Comparison of ENCODE assay signal across 26 cellular contexts in genomic region chr16:10253344-10253855, GRCh38.
"Had no signal": no experiment of that assay in that cellular context is flagged by ENCODE, and none has a peak within 500 bp of the region (broad histone marks: within the 10 kb centered on the region; RNA-seq: fewer than 3 reads in every experiment).

No MANE protein-coding gene starts in this region.

- H3K79me2 ChIP-seq: hepatocyte had no signal

- H2AFZ ChIP-seq: hepatocyte had no signal

- H3K4me2 ChIP-seq: hepatocyte had no signal

- H3K36me3 ChIP-seq: suprapubic skin, tibial artery, upper lobe of left lung, uterus had no signal

- DNase-seq: effector CD4-positive, alpha-beta T cell; endodermal cell; foreskin melanocyte; head of caudate nucleus; kidney; left cardiac atrium; left ventricle myocardium superior; mesenchymal stem cell; midbrain; naive B cell; psoas muscle; retina; stimulated activated CD4-positive, alpha-beta T cell treated with anti-CD3 and anti-CD28 coated beads, Interleukin-4, amount 100 ng/mL, for 1 hour; stimulated activated CD8-positive, alpha-beta memory T cell treated with anti-CD3 and anti-CD28 coated beads, Interleukin-4, amount 100 ng/mL, for 48 hours; stimulated activated naive CD8-positive, alpha-beta T cell treated with anti-CD3 and anti-CD28 coated beads, Interleukin-15, Interleukin-2, amounts not matched to agents 100 U/mL and 50 U/mL, for 24 hours; tibial artery; upper lobe of left lung; uterus had no signal

- H3K9me3 ChIP-seq: psoas muscle, suprapubic skin, tibial artery, upper lobe of left lung, uterus had no signal

- H3K27ac Mint-ChIP-seq: endodermal cell; naive B cell; nephron; stimulated activated effector memory CD8-positive, alpha-beta T cell treated with anti-CD3 and anti-CD28 coated beads, Interleukin-12 subunit alpha, Interleukin-12 subunit beta, amount 100 ng/mL, for 72 hours had no signal

- H3K36me3 Mint-ChIP-seq: naive B cell; stimulated activated effector memory CD8-positive, alpha-beta T cell treated with anti-CD3 and anti-CD28 coated beads, Interleukin-12 subunit alpha, Interleukin-12 subunit beta, amount 100 ng/mL, for 72 hours had no signal

- H3K4me3 Mint-ChIP-seq: endodermal cell; naive B cell; nephron; stimulated activated effector memory CD8-positive, alpha-beta T cell treated with anti-CD3 and anti-CD28 coated beads, Interleukin-12 subunit alpha, Interleukin-12 subunit beta, amount 100 ng/mL, for 72 hours had no signal

- H3K27ac ChIP-seq: coronary artery, hepatocyte, psoas muscle, skin epidermis, suprapubic skin, tibial artery, upper lobe of left lung, uterus had no signal

- H3K27me3 ChIP-seq: hepatocyte, upper lobe of left lung, uterus had no signal

- ATAC-seq: left cardiac atrium; left ventricle myocardium superior; psoas muscle; sciatic nerve; stimulated activated effector memory CD8-positive, alpha-beta T cell treated with anti-CD3 and anti-CD28 coated beads, Interleukin-12 subunit alpha, Interleukin-12 subunit beta, amount 100 ng/mL, for 72 hours; stimulated activated naive CD8-positive, alpha-beta T cell treated with anti-CD3 and anti-CD28 coated beads, Interleukin-15, Interleukin-2, amounts not matched to agents 100 U/mL and 50 U/mL, for 24 hours had no signal

- H3K9me3 Mint-ChIP-seq: endodermal cell; naive B cell; nephron; stimulated activated effector memory CD8-positive, alpha-beta T cell treated with anti-CD3 and anti-CD28 coated beads, Interleukin-12 subunit alpha, Interleukin-12 subunit beta, amount 100 ng/mL, for 72 hours had no signal

- H3K4me1 ChIP-seq: psoas muscle, tibial artery, uterus had no signal

- H3K4me3 ChIP-seq: coronary artery, hepatocyte, lung, psoas muscle, skin epidermis, suprapubic skin, tibial artery, upper lobe of left lung, uterus had no signal
